ENCODE assay signal across 8 cellular contexts in genomic region chr22:37638351-37639069, GRCh38. TPM values are rescaled to one million over a fixed set of nuclear protein-coding genes. Genes with fewer than 3 reads are reported as not detected.
A peak's percentile ranks its signal among the peaks of the same experiment; 100 is the strongest.
DNase-seq lines count a peak whose midpoint lies in the region; ATAC-seq and TF ChIP-seq lines count a peak whose summit lies in the region.

No MANE protein-coding gene starts in this region.

- peaks cover 12 to 89% (median 38%) of the 10 kb centered on the region in 9 donors for H3K4me1 ChIP-seq in heart right ventricle
- peaks cover 57% of the 10 kb centered on the region for H3K4me1 ChIP-seq in upper lobe of right lung

- no peaks in the 10 kb centered on the region for H3K36me3 Mint-ChIP-seq in activated naive CD4-positive, alpha-beta T cell treated with anti-CD3 and anti-CD28 coated beads, Interleukin-2, amount 50 U/mL, for 24 hours

- WGBS in heart right ventricle, 2 donors = 69 to 75% methylated on average over 11 of the region's 11 CpGs

- H3K27me3 ChIP-seq in heart right ventricle (peaks cover 0 to 12% (median 0%) of the 10 kb centered on the region in 7 donors), upper lobe of right lung (no peaks in the 10 kb centered on the region)

- peak overlapping the region; percentile 86 for H3K27ac Mint-ChIP-seq in activated naive CD4-positive, alpha-beta T cell treated with anti-CD3 and anti-CD28 coated beads, Interleukin-2, amount 50 U/mL, for 24 hours

- H3K27me3 Mint-ChIP-seq in activated naive CD4-positive, alpha-beta T cell treated with anti-CD3 and anti-CD28 coated beads, Interleukin-2, amount 50 U/mL, for 24 hours = no peaks in the 10 kb centered on the region

- H3K4me1 Mint-ChIP-seq in activated naive CD4-positive, alpha-beta T cell treated with anti-CD3 and anti-CD28 coated beads, Interleukin-2, amount 50 U/mL, for 24 hours = peaks cover 68% of the 10 kb centered on the region

- intact Hi-C loops in heart right ventricle (cut with DNase I) = no loop called here
- intact Hi-C loops in left ventricle myocardium superior (cut with micrococcal nuclease) = no loop called here
- intact Hi-C loops in upper lobe of right lung (cut with DNase I) = loop anchor here (10.0 kb wide), 1 partner anchor 46 kb away; the partner anchor contains the start of gene NOL12

- TF ChIP-seq CTCF in heart right ventricle (IDR thresholded peaks at IDR 0.05) (no peak), upper lobe of right lung (IDR thresholded peaks at IDR 0.05) (no peak)

- H3K4me3 Mint-ChIP-seq in activated naive CD4-positive, alpha-beta T cell treated with anti-CD3 and anti-CD28 coated beads, Interleukin-2, amount 50 U/mL, for 24 hours = peak overlapping the region; percentile 89

- no peak for ATAC-seq in heart right ventricle
- ATAC-seq in left ventricle myocardium superior = no peak
- peak; percentile 29 for ATAC-seq in left lobe of liver
- peak; percentile 7 for ATAC-seq in upper lobe of right lung
- no peak for ATAC-seq in GM19324 (IDR thresholded peaks at IDR 0.05; ENCODE audit: low FRiP score, unreplicated experiment)

- no peak for DNase-seq in heart right ventricle
- DNase-seq in left ventricle myocardium superior = no peak
- no peak for DNase-seq in left lobe of liver (ENCODE audit: low spot score)
- no peak for DNase-seq in upper lobe of right lung
- no peak for DNase-seq in ureter (ENCODE audit: low spot score)
- no peak for DNase-seq in effector CD4-positive, alpha-beta T cell

- no peaks in the 10 kb centered on the region for H3K9me3 ChIP-seq in heart right ventricle
- no peaks in the 10 kb centered on the region for H3K9me3 ChIP-seq in upper lobe of right lung

- H3K9me3 Mint-ChIP-seq in activated naive CD4-positive, alpha-beta T cell treated with anti-CD3 and anti-CD28 coated beads, Interleukin-2, amount 50 U/mL, for 24 hours = no peaks in the 10 kb centered on the region

- H3K4me3 ChIP-seq in heart right ventricle = peak overlapping the region in 8 of 10 donors; percentile 46 to 77 (median 59)
- peak overlapping the region; percentile 62 for H3K4me3 ChIP-seq in upper lobe of right lung

- H3K36me3 ChIP-seq in heart right ventricle (peaks cover 0 to 20% (median 0%) of the 10 kb centered on the region in 9 donors), upper lobe of right lung (no peaks in the 10 kb centered on the region)

- H3K27ac ChIP-seq in heart right ventricle = peak overlapping the region in 4 of 10 donors; percentile 56 to 95 (median 65)
- H3K27ac ChIP-seq in upper lobe of right lung = peak overlapping the region; percentile 59

RNA-seq across cellular contexts. Expression of gene SH3BP1, which starts 1.0 kb away (rescaled TPM):
- total RNA-seq in heart right ventricle (1 to 10 TPM in 8 of 10 donors, under 1 TPM in 2; 0.50 to 9.3 (median 2.7) TPM), left ventricle myocardium superior (2.7 TPM), left lobe of liver (3.0 TPM), upper lobe of right lung (28.3 TPM), ureter (56.2 TPM)
- polyA plus RNA-seq in heart right ventricle = 1 to 10 TPM; 1.4 to 1.5 TPM

RNA-seq across cellular contexts. Expression of gene PDXP, which starts 20.0 kb away (rescaled TPM):
- 10 to 100 TPM; 16.6 to 29.9 (median 21.2) TPM for total RNA-seq in heart right ventricle
- polyA plus RNA-seq in heart right ventricle = 10 to 100 TPM in 1 of 2 donors, 1 to 10 TPM in 1; 5.3 to 26.9 TPM
- total RNA-seq in left ventricle myocardium superior = 21.5 TPM
- 40.9 TPM for total RNA-seq in left lobe of liver
- total RNA-seq in upper lobe of right lung = 6.1 TPM
- total RNA-seq in ureter = 5.2 TPM

RNA-seq across cellular contexts. Expression of gene GGA1, which starts 29.9 kb away (rescaled TPM):
- total RNA-seq in heart right ventricle (10 to 100 TPM; 22.9 to 32.6 (median 25.4) TPM), left ventricle myocardium superior (28.5 TPM), left lobe of liver (27.3 TPM), upper lobe of right lung (64.4 TPM), ureter (68.9 TPM)
- polyA plus RNA-seq in heart right ventricle = 10 to 100 TPM; 31.0 to 39.7 TPM

RNA-seq across cellular contexts. Expression of gene LGALS1, which starts 36.9 kb away (rescaled TPM):
- total RNA-seq in heart right ventricle (1,000 to 10,000 TPM in 2 of 10 donors, 100 to 1,000 TPM in 8; 651 to 1,550 (median 786) TPM), left ventricle myocardium superior (1,086 TPM), left lobe of liver (115 TPM), upper lobe of right lung (340 TPM), ureter (396 TPM)
- 1,000 to 10,000 TPM; 1,777 to 4,200 TPM for polyA plus RNA-seq in heart right ventricle

RNA-seq across cellular contexts. Expression of gene NOL12, which starts 47.6 kb away (rescaled TPM):
- 10 to 100 TPM; 10.8 to 16.8 (median 12.7) TPM for total RNA-seq in heart right ventricle
- polyA plus RNA-seq in heart right ventricle = 10 to 100 TPM; 19.6 to 35.3 TPM
- total RNA-seq in left ventricle myocardium superior = 12.0 TPM
- total RNA-seq in left lobe of liver = 9.9 TPM
- 21.6 TPM for total RNA-seq in upper lobe of right lung
- 36.8 TPM for total RNA-seq in ureter

Comparison
In these comparisons a context has a peak if more than half of its experiments do, and no peak if none do; other contexts are left out.
1. ATAC-seq: peak in left lobe of liver (single experiment) and upper lobe of right lung (single experiment); none in heart right ventricle (0 of 8), left ventricle myocardium superior (single experiment) and GM19324 (single experiment).